11 cellular contexts compared by ENCODE assay signal in genomic region chrX:29090811-29091210, GRCh38.
DNase-seq lines count a peak whose midpoint lies in the region; ATAC-seq and TF ChIP-seq lines count a peak whose summit lies in the region.
"Had no signal": no experiment of that assay in that cellular context is flagged by ENCODE, and none has a peak within 500 bp of the region (broad histone marks: within the 10 kb centered on the region; RNA-seq: fewer than 3 reads in every experiment).

No MANE protein-coding gene starts in this region.

- in situ Hi-C loops in ACHN (cut with HindIII; ENCODE audit: low pct_ligation_motif_present, low pct_unique_long_range_greater_than_20kb, low sequenced_read_pairs), result no loop called here
- in situ Hi-C loops in astrocyte of the cerebellum (cut with HindIII; ENCODE audit: low sequenced_read_pairs), result no loop called here

- DNase-seq in ACHN (peak; percentile 2), HT1080 (ENCODE audit: low read depth) (peak; percentile 1), astrocyte of the cerebellum (ENCODE audit: low read depth) (no peak), iris pigment epithelial cell (ENCODE audit: low read depth) (peak; percentile 21), Peyer's patch (no peak)
- DNase-seq: activated effector memory CD4-positive, alpha-beta T cell treated with Interleukin-2 at 50 U/mL for 16 hours; NCI-H1092 had no signal

- H3K27ac ChIP-seq in Peyer's patch, result no peak overlapping the region

- TF ChIP-seq CTCF in astrocyte of the cerebellum (IDR thresholded peaks at IDR 0.05; ENCODE audit: low read depth, low read length, missing control alignments) (peak; percentile 27), Peyer's patch (IDR thresholded peaks at IDR 0.05) (peak in 1 of 6 experiments; percentile 6)

- no peaks in the 10 kb centered on the region for H3K4me1 ChIP-seq in Peyer's patch
- H3K4me1 ChIP-seq: Caco-2 had no signal

- TF ChIP-seq POLR2A in Peyer's patch (IDR thresholded peaks at IDR 0.05), result no peak

- no peaks in the 10 kb centered on the region for H3K9me3 ChIP-seq in Peyer's patch
- H3K9me3 ChIP-seq: Caco-2 had no signal

- no peaks in the 10 kb centered on the region for H3K36me3 ChIP-seq in Peyer's patch

- H3K4me3 ChIP-seq in astrocyte of the cerebellum (ENCODE audit: low read depth, low read length) (no peak overlapping the region), Peyer's patch (no peak overlapping the region)

- H3K27me3 ChIP-seq in Peyer's patch, result no peaks in the 10 kb centered on the region

- ATAC-seq in GM18873 (IDR thresholded peaks at IDR 0.05; ENCODE audit: low FRiP score, unreplicated experiment) (no peak), HG03565 (IDR thresholded peaks at IDR 0.05; ENCODE audit: unreplicated experiment) (no peak), HG03095 (IDR thresholded peaks at IDR 0.05; ENCODE audit: unreplicated experiment) (no peak)

Comparison
In these comparisons a context has a peak if more than half of its experiments do, and no peak if none do; other contexts are left out.
1. DNase-seq: peak in ACHN (single experiment), HT1080 (single experiment) and iris pigment epithelial cell (single experiment); none in astrocyte of the cerebellum (single experiment) and Peyer's patch (0 of 3).